ENCODE assay signal across 25 cellular contexts in the genomic region with DNA sequence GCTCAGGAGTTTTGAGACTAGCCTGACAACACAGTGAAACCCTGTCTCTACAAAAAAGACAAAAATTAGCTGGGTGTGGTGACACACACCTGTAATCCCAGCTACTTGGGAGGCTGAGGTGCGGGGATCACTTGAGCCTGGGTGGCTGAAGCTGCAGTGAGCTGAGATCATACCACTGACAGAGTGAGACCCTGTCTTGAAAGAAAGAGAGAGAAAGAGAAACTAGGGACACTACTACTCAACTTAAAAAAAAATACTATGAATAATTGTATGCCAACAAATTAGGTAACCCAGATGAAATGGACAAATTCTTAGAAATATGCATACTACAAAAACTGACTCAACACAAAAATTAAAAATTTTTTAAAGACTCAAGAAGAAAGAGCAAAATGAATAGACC.
"Had no signal": no experiment of that assay in that cellular context is flagged by ENCODE, and none has a peak within 500 bp of the region (broad histone marks: within the 10 kb centered on the region; RNA-seq: fewer than 3 reads in every experiment).

No MANE protein-coding gene starts in this region.

- H3K4me3 ChIP-seq: ascending aorta, cardiac muscle cell, coronary artery, dorsolateral prefrontal cortex, left lung, lower lobe of right lung, upper lobe of left lung, vagina had no signal

- H3K27ac ChIP-seq: cardiac muscle cell, coronary artery, left lung, lower lobe of right lung, vagina had no signal

- H3K27me3 Mint-ChIP-seq: activated naive CD8-positive, alpha-beta T cell treated with anti-CD3 and anti-CD28 coated beads for 36 hours; brain; naive thymus-derived CD8-positive, alpha-beta T cell had no signal

- H3K27me3 ChIP-seq: ascending aorta, cardiac muscle cell, dorsolateral prefrontal cortex, left lung, upper lobe of left lung, vagina had no signal

- H3K27ac Mint-ChIP-seq: activated naive CD8-positive, alpha-beta T cell treated with anti-CD3 and anti-CD28 coated beads for 36 hours; brain had no signal

- H3K9me3 ChIP-seq: ascending aorta, lower lobe of right lung, upper lobe of left lung, vagina had no signal

- ATAC-seq: left lung; lower lobe of right lung; naive thymus-derived CD8-positive, alpha-beta T cell; right cardiac atrium had no signal

- H3K4me3 Mint-ChIP-seq: activated naive CD8-positive, alpha-beta T cell treated with anti-CD3 and anti-CD28 coated beads for 36 hours; brain; naive thymus-derived CD8-positive, alpha-beta T cell had no signal

- H3K36me3 ChIP-seq: ascending aorta, cardiac muscle cell, lower lobe of right lung, upper lobe of left lung, vagina had no signal

- DNase-seq: activated CD4-positive, alpha-beta T cell treated with anti-CD3 and anti-CD28 coated beads for 4 hours; activated CD4-positive, alpha-beta T cell treated with anti-CD3 and anti-CD28 coated beads, Interleukin-2, amount 50 U/mL, for 4 hours; activated effector memory CD4-positive, alpha-beta T cell treated with Interleukin-2 at 50 U/mL for 16 hours; activated naive CD4-positive, alpha-beta T cell treated with Interleukin-2 at 50 U/mL for 16 hours; activated naive CD8-positive, alpha-beta T cell treated with anti-CD3 and anti-CD28 coated beads for 36 hours; cerebellar nuclear complex; dorsolateral prefrontal cortex; effector memory CD4-positive, alpha-beta T cell; glutamatergic neuron; left lung; lower lobe of right lung; mesenchymal stem cell; naive thymus-derived CD8-positive, alpha-beta T cell; posterior cingulate gyrus; right cardiac atrium; stimulated activated CD4-positive, alpha-beta T cell treated with anti-CD3 and anti-CD28 coated beads, Interleukin-15, amount 100 ng/mL, for 24 hours; stimulated activated CD4-positive, alpha-beta T cell treated with anti-CD3 and anti-CD28 coated beads, Interleukin-2, amount 100 ng/mL, for 24 hours; stimulated activated naive CD4-positive, alpha-beta T cell; T-helper 2 cell; upper lobe of left lung had no signal
